8 cellular contexts compared by ENCODE assay signal in genomic region chr1:244964112-244964971, GRCh38.
A peak's percentile ranks its signal among the peaks of the same experiment; 100 is the strongest.
DNase-seq lines count a peak whose midpoint lies in the region; ATAC-seq and TF ChIP-seq lines count a peak whose summit lies in the region.

No MANE protein-coding gene starts in this region.

- H3K27ac ChIP-seq in adrenal gland, result peak overlapping the region; percentile 6 to 84 (median 79)

- H3K4me3 ChIP-seq in adrenal gland, result peak overlapping the region in 1 of 4 donors; percentile 25

- peaks cover 25 to 32% of the 10 kb centered on the region in 2 donors for H3K4me1 ChIP-seq in adrenal gland (replicated peaks in 1 of 2)

- TF ChIP-seq CTCF in adrenal gland (IDR thresholded peaks at IDR 0.05), result no peak

- 6 to 8% (median 7%) methylated on average over 10 to 11 of the region's 11 CpGs for WGBS in adrenal gland, 4 donors

- DNase-seq in DMS53 (lab: John Stamatoyannopoulos, UW) (peak; percentile 32), LoVo (ENCODE audit: low spot score) (peak; percentile 64), adrenal gland (peak in 6 of 7 donors; percentile 35 to 63 (median 40)), iPS-NIHi7 (ENCODE audit: extremely low spot score) (peak; percentile 21), NCI-H526 treated with DMSO at 0.1 percent for 48 hours (lab: John Stamatoyannopoulos, UW) (no peak), GM19240 (ENCODE audit: insufficient read length, low spot score) (no peak)
- DNase-seq in stimulated activated CD8-positive, alpha-beta memory T cell treated with anti-CD3 and anti-CD28 coated beads, Interleukin-4, amount 100 ng/mL, for 48 hours, result peak; percentile 38

- peak in 1 of 2 donors; percentile 50 for TF ChIP-seq POLR2A in adrenal gland (IDR thresholded peaks at IDR 0.05)

- no peak for ATAC-seq in HG03565 (IDR thresholded peaks at IDR 0.05; ENCODE audit: unreplicated experiment)

- H3K36me3 ChIP-seq in adrenal gland (replicated peaks in 1 of 2), result no peaks in the 10 kb centered on the region

- H3K27me3 ChIP-seq in adrenal gland, result no peaks in the 10 kb centered on the region

- intact Hi-C loops in adrenal gland (cut with DNase I), result no loop called here

- H3K9me3 ChIP-seq in adrenal gland (replicated peaks in 1 of 3), result no peaks in the 10 kb centered on the region

Comparison
In these comparisons a context has a peak if more than half of its experiments do, and no peak if none do; other contexts are left out.
1. DNase-seq: peak in DMS53 (single experiment), LoVo (single experiment), adrenal gland (6 of 7), iPS-NIHi7 (single experiment) and stimulated activated CD8-positive, alpha-beta memory T cell treated with anti-CD3 and anti-CD28 coated beads, Interleukin-4, amount 100 ng/mL, for 48 hours (single experiment); none in NCI-H526 treated with DMSO at 0.1 percent for 48 hours (single experiment) and GM19240 (single experiment).